Comparison of ENCODE assay signal across 28 cellular contexts in the genomic region with DNA sequence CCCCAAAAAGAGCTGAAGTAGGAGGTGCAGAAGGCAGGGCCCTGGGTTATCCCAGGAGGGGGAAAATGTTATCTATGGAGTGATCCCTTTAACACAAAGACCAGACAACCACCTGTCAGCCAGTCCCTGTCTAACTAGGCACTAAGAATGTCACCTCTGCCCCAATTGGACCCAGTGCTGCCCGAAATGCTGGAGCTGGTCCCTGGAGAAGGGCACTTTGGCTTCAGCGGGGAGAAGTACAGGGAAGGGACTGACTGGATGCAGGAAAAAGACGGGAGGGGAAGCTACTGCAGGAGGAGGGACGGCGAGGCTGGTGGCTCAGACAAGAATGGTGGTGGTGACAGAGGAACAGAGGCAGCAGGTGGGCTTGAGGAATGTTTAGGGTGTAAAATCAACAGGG.
"Had no signal": no experiment of that assay in that cellular context is flagged by ENCODE, and none has a peak within 500 bp of the region (broad histone marks: within the 10 kb centered on the region; RNA-seq: fewer than 3 reads in every experiment).

No MANE protein-coding gene starts in this region.

- DNase-seq: activated B cell treated with CpG ODN at 0.5 μM for 24 hours; activated CD4-positive, alpha-beta memory T cell treated with anti-CD3 and anti-CD28 coated beads, Interleukin-2, amount 10 ng/mL, durations not matched to agents 7 days and 5 days; activated CD4-positive, alpha-beta T cell treated with anti-CD3 and anti-CD28 coated beads for 1 hour; activated CD4-positive, alpha-beta T cell treated with anti-CD3 and anti-CD28 coated beads, Interleukin-2, amount 50 U/mL, for 1 hour; activated gamma-delta T cell treated with Interleukin-2 at 50 U/mL for 16 hours; activated naive CD4-positive, alpha-beta T cell treated with anti-CD3 and anti-CD28 coated beads, Interleukin-2, amount 10 ng/mL, durations not matched to agents 7 days and 5 days; activated naive CD8-positive, alpha-beta T cell treated with anti-CD3 and anti-CD28 coated beads for 36 hours; activated T-cell treated with anti-CD3 and anti-CD28 coated beads for 4 hours; activated T-cell treated with anti-CD3 and anti-CD28 coated beads, Interleukin-2, amount 50 U/mL, for 48 hours; caudate nucleus; MG63; MV-4-11; NCI-H1092 treated with DMSO at 0.1 percent for 48 hours; NCI-H1417 treated with DMSO at 0.1 percent for 48 hours; NCI-H1694; NCI-H2029; NCI-H2107; NCI-H2171 treated with DMSO at 0.1 percent for 48 hours; NCI-H345; NCI-H510A; NCI-H526 treated with DMSO at 0.1 percent for 48 hours; NK-92 treated with Interleukin-12 subunit alpha and Interleukin-12 subunit beta, amount 100 ng/mL, for 24 hours; Peyer's patch; SIG-M5; T-helper 2 cell; T1000 had no signal

- H3K4me3 Mint-ChIP-seq: activated B cell treated with CpG ODN at 0.5 μM for 24 hours; activated CD4-positive, alpha-beta memory T cell treated with anti-CD3 and anti-CD28 coated beads, Interleukin-2, amount 10 ng/mL, durations not matched to agents 7 days and 5 days; activated naive CD4-positive, alpha-beta T cell treated with anti-CD3 and anti-CD28 coated beads, Interleukin-2, amount 10 ng/mL, durations not matched to agents 7 days and 5 days; activated naive CD8-positive, alpha-beta T cell treated with anti-CD3 and anti-CD28 coated beads for 36 hours had no signal

- H3K9me3 Mint-ChIP-seq: activated B cell treated with CpG ODN at 0.5 μM for 24 hours; activated CD4-positive, alpha-beta memory T cell treated with anti-CD3 and anti-CD28 coated beads, Interleukin-2, amount 10 ng/mL, durations not matched to agents 7 days and 5 days; activated naive CD4-positive, alpha-beta T cell treated with anti-CD3 and anti-CD28 coated beads, Interleukin-2, amount 10 ng/mL, durations not matched to agents 7 days and 5 days; activated naive CD8-positive, alpha-beta T cell treated with anti-CD3 and anti-CD28 coated beads for 36 hours; activated T-helper 2 cell treated with anti-CD3 and anti-CD28 coated beads, Interferon-gamma antibody, Interleukin-2, Interleukin-4, amounts not matched to agents 10 μg/mL and 5 μg/mL and 100 μg/mL, durations not matched to agents 14 hours and 24 hours and 36 hours had no signal

- H3K9me3 ChIP-seq: MG63, Peyer's patch had no signal

- H3K27me3 ChIP-seq: MG63, Peyer's patch had no signal

- H3K27me3 Mint-ChIP-seq: activated B cell treated with CpG ODN at 0.5 μM for 24 hours; activated CD4-positive, alpha-beta memory T cell treated with anti-CD3 and anti-CD28 coated beads, Interleukin-2, amount 10 ng/mL, durations not matched to agents 7 days and 5 days; activated naive CD4-positive, alpha-beta T cell treated with anti-CD3 and anti-CD28 coated beads, Interleukin-2, amount 10 ng/mL, durations not matched to agents 7 days and 5 days; activated naive CD8-positive, alpha-beta T cell treated with anti-CD3 and anti-CD28 coated beads for 36 hours had no signal

- H3K36me3 ChIP-seq: MG63, Peyer's patch had no signal

- H3K27ac ChIP-seq: Peyer's patch, RWPE1 had no signal

- H3K4me3 ChIP-seq: MG63, Peyer's patch had no signal

- H3K4me1 ChIP-seq: Peyer's patch had no signal

- H3K27ac Mint-ChIP-seq: activated B cell treated with CpG ODN at 0.5 μM for 24 hours; activated CD4-positive, alpha-beta memory T cell treated with anti-CD3 and anti-CD28 coated beads, Interleukin-2, amount 10 ng/mL, durations not matched to agents 7 days and 5 days; activated naive CD4-positive, alpha-beta T cell treated with anti-CD3 and anti-CD28 coated beads, Interleukin-2, amount 10 ng/mL, durations not matched to agents 7 days and 5 days; activated naive CD8-positive, alpha-beta T cell treated with anti-CD3 and anti-CD28 coated beads for 36 hours; activated T-helper 2 cell treated with anti-CD3 and anti-CD28 coated beads, Interferon-gamma antibody, Interleukin-2, Interleukin-4, amounts not matched to agents 10 μg/mL and 5 μg/mL and 100 μg/mL, durations not matched to agents 14 hours and 24 hours and 36 hours had no signal
